In genomic region chr1:7960165-7960564, GRCh38 we compare ENCODE assay signal across 10 cellular contexts. TPM values are rescaled to one million over a fixed set of nuclear protein-coding genes. Genes with fewer than 3 reads are reported as not detected.
A peak's percentile ranks its signal among the peaks of the same experiment; 100 is the strongest.
DNase-seq lines count a peak whose midpoint lies in the region; ATAC-seq and TF ChIP-seq lines count a peak whose summit lies in the region.
"Had no signal": no experiment of that assay in that cellular context is flagged by ENCODE, and none has a peak within 500 bp of the region (broad histone marks: within the 10 kb centered on the region; RNA-seq: fewer than 3 reads in every experiment).

No MANE protein-coding gene starts in this region.

- TF ChIP-seq CTCF in psoas muscle (IDR thresholded peaks at IDR 0.05) = no peak
- TF ChIP-seq CTCF in right atrium auricular region (IDR thresholded peaks at IDR 0.05) = no peak

- intact Hi-C loops in psoas muscle (cut with DNase I) (no loop called here), left cardiac atrium (cut with DNase I) (no loop called here)

- H3K4me1 ChIP-seq in endocrine pancreas (ENCODE audit: control insufficient read depth, insufficient read depth, low read length) (peaks cover 3% of the 10 kb centered on the region), psoas muscle (peaks cover 33% of the 10 kb centered on the region), right atrium auricular region (peaks cover 0 to 29% of the 10 kb centered on the region in 2 donors)

- H3K4me3 ChIP-seq in endocrine pancreas (ENCODE audit: control insufficient read depth, insufficient read depth, low read length) (peak overlapping the region; percentile 90), psoas muscle (peak overlapping the region; percentile 87), right atrium auricular region (no peak overlapping the region)

- H3K9me3 ChIP-seq in endocrine pancreas (ENCODE audit: control insufficient read depth, low read length) (no peaks in the 10 kb centered on the region), psoas muscle (no peaks in the 10 kb centered on the region), right atrium auricular region (no peaks in the 10 kb centered on the region)
- H3K9me3 ChIP-seq: tibial artery had no signal

- H3K27ac ChIP-seq in psoas muscle (peak overlapping the region; percentile 96), right atrium auricular region (no peak overlapping the region)

- ATAC-seq in psoas muscle (no peak), left cardiac atrium (no peak)

- WGBS in psoas muscle, 3 donors = 86 to 94% (median 89%) methylated on average over 2 of the region's 2 CpGs

- H3K27me3 ChIP-seq in endocrine pancreas (ENCODE audit: control insufficient read depth, insufficient read depth, low read length) = no peaks in the 10 kb centered on the region
- no peaks in the 10 kb centered on the region for H3K27me3 ChIP-seq in psoas muscle (ENCODE audit: insufficient read depth in 3 of 3, low read length in 2 of 3)
- no peaks in the 10 kb centered on the region for H3K27me3 ChIP-seq in right atrium auricular region
- H3K27me3 ChIP-seq: tibial artery had no signal

- peak; percentile 37 for DNase-seq in NOMO-1 treated with DMSO at 0.1 percent for 48 hours (lab: John Stamatoyannopoulos, UW; ENCODE audit: unreplicated experiment)
- no peak for DNase-seq in NOMO-1 treated with dmso at 0.1 percent for 144 hours (lab: John Stamatoyannopoulos, UW; ENCODE audit: unreplicated experiment)
- peak; percentile 54 for DNase-seq in OCI-M1 (lab: John Stamatoyannopoulos, UW)
- no peak for DNase-seq in psoas muscle
- DNase-seq in glomerular visceral epithelial cell (ENCODE audit: extremely low spot score) = no peak
- no peak for DNase-seq in left cardiac atrium
- DNase-seq in right atrium auricular region (ENCODE audit: low spot score) = no peak
- DNase-seq: tibial artery had no signal

- H3K36me3 ChIP-seq in endocrine pancreas (ENCODE audit: control insufficient read depth, insufficient read depth, low read length) = no peaks in the 10 kb centered on the region
- H3K36me3 ChIP-seq in psoas muscle (ENCODE audit: insufficient read depth in 1 of 2, low read depth in 1 of 2) = peaks cover 0 to 24% of the 10 kb centered on the region in 2 donors
- H3K36me3 ChIP-seq in right atrium auricular region = peaks cover 23% of the 10 kb centered on the region

- H3K9ac ChIP-seq in endocrine pancreas (ENCODE audit: control insufficient read depth, insufficient read depth, low read length) = no peak overlapping the region

RNA-seq across cellular contexts. Expression of gene PARK7, which starts 1.3 kb away (rescaled TPM):
- total RNA-seq in psoas muscle = 100 to 1,000 TPM; 389 to 467 (median 417) TPM
- 100 to 1,000 TPM; 430 to 441 (median 432) TPM for polyA plus RNA-seq in psoas muscle
- 100 to 1,000 TPM; 284 to 328 TPM for total RNA-seq in left cardiac atrium
- 100 to 1,000 TPM; 206 to 266 TPM for total RNA-seq in right atrium auricular region

RNA-seq across cellular contexts. Expression of gene TNFRSF9, which starts 19.5 kb away (rescaled TPM):
- under 1 TPM in 1 of 4 donors, not detected in 3; 0.12 TPM for total RNA-seq in psoas muscle
- under 1 TPM in 2 of 3 donors, not detected in 1; 0.01 TPM for polyA plus RNA-seq in psoas muscle
- total RNA-seq in left cardiac atrium = under 1 TPM; 0.08 to 0.09 TPM
- not detected for total RNA-seq in right atrium auricular region
- total RNA-seq: SK-MEL-5 had no signal

Comparison
In these comparisons a context has a peak if more than half of its experiments do, and no peak if none do; other contexts are left out.
1. DNase-seq: peak in NOMO-1 treated with DMSO at 0.1 percent for 48 hours (single experiment) and OCI-M1 (single experiment); none in NOMO-1 treated with dmso at 0.1 percent for 144 hours (single experiment), psoas muscle (0 of 2), glomerular visceral epithelial cell (single experiment), left cardiac atrium (single experiment) and right atrium auricular region (single experiment).
2. H3K4me3 ChIP-seq: peak in endocrine pancreas (single experiment) and psoas muscle (single experiment); none in right atrium auricular region (0 of 2).